ENCODE assay signal across 21 cellular contexts in the genomic region with DNA sequence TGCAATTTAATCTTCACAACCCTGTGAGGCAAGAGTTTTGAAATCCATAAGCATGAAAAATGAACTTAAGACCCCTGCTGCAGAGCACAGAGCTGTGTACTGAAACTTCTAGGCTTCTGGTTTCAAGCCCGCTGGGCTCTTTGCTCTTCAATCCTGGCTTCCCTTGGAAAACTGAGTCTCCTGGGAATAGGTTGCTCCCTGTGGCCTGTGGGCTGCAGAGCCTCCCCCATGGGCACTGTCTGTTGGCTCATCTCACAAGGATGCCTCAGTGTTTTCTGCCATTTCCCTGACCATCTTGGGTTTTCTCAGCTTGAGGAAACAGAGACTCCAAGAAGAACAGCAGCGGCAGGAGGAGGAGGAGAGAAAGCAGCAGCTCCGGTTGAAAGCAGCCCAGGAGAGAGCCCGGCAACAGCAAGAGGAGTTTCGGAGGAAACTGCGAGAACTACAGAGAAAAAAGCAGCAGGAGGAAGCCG.
"Had no signal": no experiment of that assay in that cellular context is flagged by ENCODE, and none has a peak within 500 bp of the region (broad histone marks: within the 10 kb centered on the region; RNA-seq: fewer than 3 reads in every experiment).

No MANE protein-coding gene starts in this region.

- H3K9ac ChIP-seq: SK-N-SH had no signal

- H3K9me3 ChIP-seq: body of pancreas, left ventricle myocardium inferior, SK-N-SH, stomach, thoracic aorta had no signal

- DNase-seq: activated CD4-positive, alpha-beta memory T cell treated with anti-CD3 and anti-CD28 coated beads for 36 hours; activated CD4-positive, alpha-beta T cell treated with anti-CD3 and anti-CD28 coated beads for 1 hour; activated effector memory CD4-positive, alpha-beta T cell treated with Interleukin-2 at 50 U/mL for 16 hours; activated T-cell treated with anti-CD3 and anti-CD28 coated beads, Interleukin-2, amount 50 U/mL, for 24 hours; amniotic stem cell; body of pancreas; effector memory CD4-positive, alpha-beta T cell; left ventricle myocardium inferior; naive thymus-derived CD8-positive, alpha-beta T cell; SK-N-SH; stimulated activated CD4-positive, alpha-beta T cell treated with anti-CD3 and anti-CD28 coated beads, Interleukin-12 subunit alpha, Interleukin-12 subunit beta, amount 100 ng/mL, for 4 hours; stimulated activated CD4-positive, alpha-beta T cell treated with anti-CD3 and anti-CD28 coated beads, Interleukin-2, amount 100 ng/mL, for 24 hours; stomach; T-helper 1 cell; T1000 had no signal

- ATAC-seq: body of pancreas; naive thymus-derived CD8-positive, alpha-beta T cell had no signal

- H3K4me3 Mint-ChIP-seq: activated CD4-positive, alpha-beta memory T cell treated with anti-CD3 and anti-CD28 coated beads for 36 hours; activated naive CD4-positive, alpha-beta T cell treated with anti-CD3 and anti-CD28 coated beads, Interleukin-2, amount 50 U/mL, for 24 hours; activated T-cell treated with anti-CD3 and anti-CD28 coated beads, Interleukin-2, amount 50 U/mL, for 24 hours; central memory CD8-positive, alpha-beta T cell; dendritic cell treated with granulocyte-macrophage colony-stimulating factor and Interleukin-4, amounts not matched to agents 40 ng/mL and 50 ng/mL, for 4 days; memory B cell; naive thymus-derived CD8-positive, alpha-beta T cell had no signal

- H2AFZ ChIP-seq: hepatocyte had no signal

- H3K27ac Mint-ChIP-seq: activated CD4-positive, alpha-beta memory T cell treated with anti-CD3 and anti-CD28 coated beads for 36 hours; activated naive CD4-positive, alpha-beta T cell treated with anti-CD3 and anti-CD28 coated beads, Interleukin-2, amount 50 U/mL, for 24 hours; activated T-cell treated with anti-CD3 and anti-CD28 coated beads, Interleukin-2, amount 50 U/mL, for 24 hours; dendritic cell treated with granulocyte-macrophage colony-stimulating factor and Interleukin-4, amounts not matched to agents 40 ng/mL and 50 ng/mL, for 4 days; memory B cell had no signal

- H3K27me3 Mint-ChIP-seq: dendritic cell treated with granulocyte-macrophage colony-stimulating factor and Interleukin-4, amounts not matched to agents 40 ng/mL and 50 ng/mL, for 4 days had no signal

- H3K9me3 Mint-ChIP-seq: activated CD4-positive, alpha-beta memory T cell treated with anti-CD3 and anti-CD28 coated beads for 36 hours; activated naive CD4-positive, alpha-beta T cell treated with anti-CD3 and anti-CD28 coated beads, Interleukin-2, amount 50 U/mL, for 24 hours; activated T-cell treated with anti-CD3 and anti-CD28 coated beads, Interleukin-2, amount 50 U/mL, for 24 hours; central memory CD8-positive, alpha-beta T cell; dendritic cell treated with granulocyte-macrophage colony-stimulating factor and Interleukin-4, amounts not matched to agents 40 ng/mL and 50 ng/mL, for 4 days; memory B cell; naive thymus-derived CD8-positive, alpha-beta T cell had no signal

- H3K4me3 ChIP-seq: body of pancreas, hepatocyte, left ventricle myocardium inferior, stomach, thoracic aorta had no signal

- H3K27me3 ChIP-seq: body of pancreas, hepatocyte, stomach had no signal

- H3K36me3 ChIP-seq: left ventricle myocardium inferior, stomach, thoracic aorta had no signal

- H3K27ac ChIP-seq: body of pancreas, hepatocyte, left ventricle myocardium inferior, stomach, thoracic aorta had no signal

- H3K9me2 ChIP-seq: SK-N-SH had no signal

- H3K79me2 ChIP-seq: hepatocyte had no signal

- H3K36me3 Mint-ChIP-seq: activated CD4-positive, alpha-beta memory T cell treated with anti-CD3 and anti-CD28 coated beads for 36 hours; activated naive CD4-positive, alpha-beta T cell treated with anti-CD3 and anti-CD28 coated beads, Interleukin-2, amount 50 U/mL, for 24 hours; memory B cell had no signal

- H3K4me1 Mint-ChIP-seq: activated naive CD4-positive, alpha-beta T cell treated with anti-CD3 and anti-CD28 coated beads, Interleukin-2, amount 50 U/mL, for 24 hours; central memory CD8-positive, alpha-beta T cell had no signal

- H3K4me2 ChIP-seq: hepatocyte, SK-N-SH had no signal

- H3K4me1 ChIP-seq: body of pancreas, left ventricle myocardium inferior, stomach had no signal
